In genomic region chr13:23701646-23702045, GRCh38 we compare ENCODE assay signal across 13 cellular contexts.
A peak's percentile ranks its signal among the peaks of the same experiment; 100 is the strongest.
DNase-seq lines count a peak whose midpoint lies in the region; ATAC-seq, FAIRE-seq and TF ChIP-seq lines count a peak whose summit lies in the region.
"Had no signal": no experiment of that assay in that cellular context is flagged by ENCODE, and none has a peak within 500 bp of the region (broad histone marks: within the 10 kb centered on the region; RNA-seq: fewer than 3 reads in every experiment).

No MANE protein-coding gene starts in this region.

- H4K91ac ChIP-seq in H1 (replicated peaks; ENCODE audit: insufficient read length, low read length): no peak overlapping the region

- H3K23ac ChIP-seq in H1 (ENCODE audit: insufficient read length): no peak overlapping the region

- no peak overlapping the region for H2AK5ac ChIP-seq in H1 (ENCODE audit: low read depth, low read length)

- TF ChIP-seq POLR2A in H1 (IDR thresholded peaks at IDR 0.05; ENCODE audit: control extremely low read depth in 1 of 2, low read depth in 2 of 2, low read length in 2 of 2): no peak

- no peak overlapping the region for H3K4ac ChIP-seq in H1 (replicated peaks; ENCODE audit: insufficient read length, low read depth, low read length)

- DNase-seq in GOT3 (lab: John Stamatoyannopoulos, UW) (peak; percentile 85), H1 (ENCODE audit: low read depth in 1 of 2, low spot score in 2 of 2) (no peak), left lung (peak; percentile 71 to 81), smooth muscle cell of the brain vasculature (ENCODE audit: low read depth, low spot score) (peak; percentile 91), putamen (ENCODE audit: low spot score) (no peak), DMS79 (lab: John Stamatoyannopoulos, UW) (no peak), NCI-H510A (lab: John Stamatoyannopoulos, UW) (no peak), GM19239 (ENCODE audit: insufficient read length, low spot score) (no peak)
- DNase-seq: activated T-cell treated with anti-CD3 and anti-CD28 coated beads, Interleukin-2, amount 50 U/mL, for 24 hours; immature natural killer cell had no signal

- no peak overlapping the region for H2BK12ac ChIP-seq in H1 (ENCODE audit: low read depth, low read length)

- H3K9me3 ChIP-seq in H1 (ENCODE audit: insufficient read depth in 2 of 2, low read depth in 1 of 2, low read length in 1 of 2) (no peaks in the 10 kb centered on the region), left lung (no peaks in the 10 kb centered on the region)

- H2BK5ac ChIP-seq in H1 (ENCODE audit: low read depth, low read length): no peak overlapping the region

- H3K36me3 ChIP-seq in H1 (ENCODE audit: control insufficient read depth in 2 of 4, insufficient read depth in 4 of 4, low read length in 3 of 4) (no peaks in the 10 kb centered on the region), left lung (no peaks in the 10 kb centered on the region)

- no peak for TF ChIP-seq RAD21 in H1 (IDR thresholded peaks at IDR 0.05 in 1 of 2, conservative IDR thresholded peaks at IDR 0.05 in 1 of 2; ENCODE audit: low read depth in 2 of 2, low read length in 2 of 2)

- no peak overlapping the region for H3K9ac ChIP-seq in H1 (replicated peaks in 1 of 4; ENCODE audit: extremely low read depth in 1 of 4, low read depth in 3 of 4, low read length in 3 of 4)

- H3K23me2 ChIP-seq in H1 (ENCODE audit: low read depth, low read length): no peaks in the 10 kb centered on the region

- no peak for FAIRE-seq in H1 (lab: Jason Lieb, UNC)
- FAIRE-seq in GM19239 (lab: Jason Lieb, UNC): no peak
- FAIRE-seq: endothelial cell of umbilical vein, GM18507 had no signal

- H3K27me3 ChIP-seq in H1 (replicated peaks in 1 of 4; ENCODE audit: control insufficient read depth in 3 of 4, extremely low read depth in 1 of 4, insufficient read depth in 3 of 4, low read length in 3 of 4): no peaks in the 10 kb centered on the region
- H3K27me3 ChIP-seq in left lung: no peaks in the 10 kb centered on the region

- H2BK120ac ChIP-seq in H1 (replicated peaks; ENCODE audit: low read depth, low read length): no peak overlapping the region

- H2BK15ac ChIP-seq in H1 (ENCODE audit: low read length): no peak overlapping the region

- H3K4me1 ChIP-seq in H1 (replicated peaks in 1 of 4; ENCODE audit: control insufficient read depth in 3 of 4, insufficient read depth in 4 of 4, low read length in 3 of 4) (peaks cover 0 to 7% (median under 1%) of the 10 kb centered on the region in 4 experiments; a peak in 4 of 7 replicates), left lung (peaks cover 0 to 8% of the 10 kb centered on the region in 2 donors)

- POLR2A ChIA-PET in H1 (lab: Charles Lee; ENCODE audit: partially characterized antibody): no interaction called here

- H3K4me3 ChIP-seq in H1 (ENCODE audit: extremely low read depth in 1 of 4, insufficient read depth in 2 of 4, low read depth in 3 of 4, low read length in 4 of 4) (no peak overlapping the region), left lung (no peak overlapping the region)

- H3K27ac ChIP-seq in H1 (ENCODE audit: low read depth, low read length) (no peak overlapping the region), left lung (no peak overlapping the region)
- H3K27ac ChIP-seq: C4-2B had no signal

- WGBS in H1 (ENCODE audit: extremely low coverage in 1 of 2, insufficient coverage in 1 of 2, insufficient read length in 1 of 2, insufficient replicate concordance in 2 of 2, low coverage in 1 of 2, low lambda C conversion rate in 2 of 2, missing lambda C conversion rate in 1 of 2), 2 experiments: 91% methylated on average over 12 of the region's 12 CpGs; no CpG with 5 or more reads in 1 of the 2 experiments

- no peak overlapping the region for H2BK20ac ChIP-seq in H1 (ENCODE audit: low read length)

- TF ChIP-seq EP300 in H1 (IDR thresholded peaks at IDR 0.05; ENCODE audit: borderline replicate concordance in 1 of 2, low read depth in 2 of 2, low read length in 2 of 2): no peak

- peak; percentile 78 for ATAC-seq in left lung

- TF ChIP-seq CTCF in H1 (IDR thresholded peaks at IDR 0.05; ENCODE audit: control extremely low read depth in 1 of 3, insufficient read depth in 1 of 3, low read depth in 1 of 3, low read length in 3 of 3) (no peak), left lung (IDR thresholded peaks at IDR 0.05) (no peak)

- no peak overlapping the region for H3K14ac ChIP-seq in H1 (ENCODE audit: insufficient read length)

- H3K79me1 ChIP-seq in H1 (ENCODE audit: low read depth, low read length): no peaks in the 10 kb centered on the region

- no peak overlapping the region for H2AFZ ChIP-seq in H1 (ENCODE audit: low read length)

- CTCF ChIA-PET in H1 (lab: Charles Lee; ENCODE audit: partially characterized antibody): interaction anchor here (0.7 to 2.2 kb wide), 2 partner anchors 14 to 234 kb away, joined by 3 to 7 read pairs; no protein-coding TSS in a partner anchor

- no peak overlapping the region; the same call in 1 of the 2 replicates for H3K18ac ChIP-seq in H1 (ENCODE audit: extremely low read depth, low read length)

- no peaks in the 10 kb centered on the region for H3K79me2 ChIP-seq in H1 (ENCODE audit: control insufficient read depth in 1 of 2, insufficient read depth in 2 of 2, low read length in 2 of 2)

- H4K8ac ChIP-seq in H1 (ENCODE audit: extremely low read depth, insufficient read depth, low read length): peak overlapping the region; percentile 26; the same call in 1 of the 2 replicates

- no peak overlapping the region for H4K5ac ChIP-seq in H1 (ENCODE audit: insufficient read length, low read depth, low read length)

- intact Hi-C loops in left lung (cut with DNase I): no loop called here

- no peak overlapping the region for H3K56ac ChIP-seq in H1 (replicated peaks; ENCODE audit: insufficient read length, low read depth, low read length)

- no peaks in the 10 kb centered on the region for H4K20me1 ChIP-seq in H1 (replicated peaks in 1 of 2; ENCODE audit: control insufficient read depth in 1 of 2, insufficient read depth in 2 of 2, low read length in 2 of 2)

- no peak overlapping the region for H3K4me2 ChIP-seq in H1 (ENCODE audit: insufficient read depth in 1 of 2, low read depth in 2 of 2, low read length in 2 of 2)

TF ChIP-seq in H1, 55 proteins besides CTCF, POLR2A, EP300 and RAD21:
- TF ChIP-seq CHD2 (IDR thresholded peaks at IDR 0.05; ENCODE audit: low read length) (no peak), ASH2L (IDR thresholded peaks at IDR 0.05; ENCODE audit: low read length) (no peak), ATF2 (IDR thresholded peaks at IDR 0.05; ENCODE audit: low read length) (no peak)

Comparison
In these comparisons a context has a peak if more than half of its experiments do, and no peak if none do; other contexts are left out.
1. DNase-seq: peak in GOT3 (single experiment), left lung (2 of 2) and smooth muscle cell of the brain vasculature (single experiment); none in H1 (0 of 2), putamen (single experiment), DMS79 (single experiment), NCI-H510A (single experiment) and GM19239 (single experiment).